In the genomic region with DNA sequence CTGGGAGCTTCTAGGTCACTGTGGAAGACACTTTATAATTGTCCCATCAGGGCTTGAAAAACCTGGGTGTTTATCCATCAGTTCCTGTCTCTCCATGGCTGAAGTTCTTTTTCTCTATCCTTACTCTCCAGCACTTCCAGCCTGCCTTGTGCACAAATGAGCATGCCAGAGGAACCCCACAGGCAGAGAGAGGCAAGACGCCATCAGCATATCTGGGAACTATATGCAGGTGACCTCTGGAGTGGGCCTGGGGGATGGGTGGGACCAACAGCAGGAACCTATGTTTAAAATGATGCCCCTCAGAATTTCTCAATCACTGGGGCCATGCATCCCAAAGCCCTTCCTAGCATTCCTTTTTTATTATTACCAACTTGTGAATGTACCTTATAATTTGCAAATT, we compare ENCODE assay signal across 2 cellular contexts.
TF ChIP-seq lines count a peak whose summit lies in the region.

No MANE protein-coding gene starts in this region.

TF ChIP-seq in GM23338, 12 proteins besides CTCF, POLR2A, EP300 and RAD21 (continues in another document):
- TF ChIP-seq, protein P1, sequence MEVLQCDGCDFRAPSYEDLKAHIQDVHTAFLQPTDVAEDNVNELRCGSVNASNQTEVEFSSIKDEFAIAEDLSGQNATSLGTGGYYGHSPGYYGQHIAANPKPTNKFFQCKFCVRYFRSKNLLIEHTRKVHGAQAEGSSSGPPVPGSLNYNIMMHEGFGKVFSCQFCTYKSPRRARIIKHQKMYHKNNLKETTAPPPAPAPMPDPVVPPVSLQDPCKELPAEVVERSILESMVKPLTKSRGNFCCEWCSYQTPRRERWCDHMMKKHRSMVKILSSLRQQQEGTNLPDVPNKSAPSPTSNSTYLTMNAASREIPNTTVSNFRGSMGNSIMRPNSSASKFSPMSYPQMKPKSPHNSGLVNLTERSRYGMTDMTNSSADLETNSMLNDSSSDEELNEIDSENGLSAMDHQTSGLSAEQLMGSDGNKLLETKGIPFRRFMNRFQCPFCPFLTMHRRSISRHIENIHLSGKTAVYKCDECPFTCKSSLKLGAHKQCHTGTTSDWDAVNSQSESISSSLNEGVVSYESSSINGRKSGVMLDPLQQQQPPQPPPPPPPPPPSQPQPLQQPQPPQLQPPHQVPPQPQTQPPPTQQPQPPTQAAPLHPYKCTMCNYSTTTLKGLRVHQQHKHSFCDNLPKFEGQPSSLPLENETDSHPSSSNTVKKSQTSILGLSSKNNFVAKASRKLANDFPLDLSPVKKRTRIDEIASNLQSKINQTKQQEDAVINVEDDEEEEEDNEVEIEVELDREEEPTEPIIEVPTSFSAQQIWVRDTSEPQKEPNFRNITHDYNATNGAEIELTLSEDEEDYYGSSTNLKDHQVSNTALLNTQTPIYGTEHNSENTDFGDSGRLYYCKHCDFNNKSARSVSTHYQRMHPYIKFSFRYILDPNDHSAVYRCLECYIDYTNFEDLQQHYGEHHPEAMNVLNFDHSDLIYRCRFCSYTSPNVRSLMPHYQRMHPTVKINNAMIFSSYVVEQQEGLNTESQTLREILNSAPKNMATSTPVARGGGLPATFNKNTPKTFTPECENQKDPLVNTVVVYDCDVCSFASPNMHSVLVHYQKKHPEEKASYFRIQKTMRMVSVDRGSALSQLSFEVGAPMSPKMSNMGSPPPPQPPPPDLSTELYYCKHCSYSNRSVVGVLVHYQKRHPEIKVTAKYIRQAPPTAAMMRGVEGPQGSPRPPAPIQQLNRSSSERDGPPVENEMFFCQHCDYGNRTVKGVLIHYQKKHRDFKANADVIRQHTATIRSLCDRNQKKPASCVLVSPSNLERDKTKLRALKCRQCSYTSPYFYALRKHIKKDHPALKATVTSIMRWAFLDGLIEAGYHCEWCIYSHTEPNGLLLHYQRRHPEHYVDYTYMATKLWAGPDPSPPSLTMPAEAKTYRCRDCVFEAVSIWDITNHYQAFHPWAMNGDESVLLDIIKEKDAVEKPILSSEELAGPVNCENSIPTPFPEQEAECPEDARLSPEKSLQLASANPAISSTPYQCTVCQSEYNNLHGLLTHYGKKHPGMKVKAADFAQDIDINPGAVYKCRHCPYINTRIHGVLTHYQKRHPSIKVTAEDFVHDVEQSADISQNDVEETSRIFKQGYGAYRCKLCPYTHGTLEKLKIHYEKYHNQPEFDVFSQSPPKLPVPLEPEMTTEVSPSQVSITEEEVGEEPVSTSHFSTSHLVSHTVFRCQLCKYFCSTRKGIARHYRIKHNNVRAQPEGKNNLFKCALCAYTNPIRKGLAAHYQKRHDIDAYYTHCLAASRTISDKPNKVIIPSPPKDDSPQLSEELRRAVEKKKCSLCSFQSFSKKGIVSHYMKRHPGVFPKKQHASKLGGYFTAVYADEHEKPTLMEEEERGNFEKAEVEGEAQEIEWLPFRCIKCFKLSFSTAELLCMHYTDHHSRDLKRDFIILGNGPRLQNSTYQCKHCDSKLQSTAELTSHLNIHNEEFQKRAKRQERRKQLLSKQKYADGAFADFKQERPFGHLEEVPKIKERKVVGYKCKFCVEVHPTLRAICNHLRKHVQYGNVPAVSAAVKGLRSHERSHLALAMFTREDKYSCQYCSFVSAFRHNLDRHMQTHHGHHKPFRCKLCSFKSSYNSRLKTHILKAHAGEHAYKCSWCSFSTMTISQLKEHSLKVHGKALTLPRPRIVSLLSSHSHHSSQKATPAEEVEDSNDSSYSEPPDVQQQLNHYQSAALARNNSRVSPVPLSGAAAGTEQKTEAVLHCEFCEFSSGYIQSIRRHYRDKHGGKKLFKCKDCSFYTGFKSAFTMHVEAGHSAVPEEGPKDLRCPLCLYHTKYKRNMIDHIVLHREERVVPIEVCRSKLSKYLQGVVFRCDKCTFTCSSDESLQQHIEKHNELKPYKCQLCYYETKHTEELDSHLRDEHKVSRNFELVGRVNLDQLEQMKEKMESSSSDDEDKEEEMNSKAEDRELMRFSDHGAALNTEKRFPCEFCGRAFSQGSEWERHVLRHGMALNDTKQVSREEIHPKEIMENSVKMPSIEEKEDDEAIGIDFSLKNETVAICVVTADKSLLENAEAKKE (CRISPR knock-in tag; IDR thresholded peaks at IDR 0.05): no peak
- no peak for TF ChIP-seq POLR2AphosphoS5 (IDR thresholded peaks at IDR 0.05; ENCODE audit: low read depth)
- TF ChIP-seq ZNF114 (CRISPR knock-in tag; IDR thresholded peaks at IDR 0.05): no peak
- no peak for TF ChIP-seq EZH2 (IDR thresholded peaks at IDR 0.05; ENCODE audit: low read depth, unreplicated experiment)
- TF ChIP-seq, protein P2, sequence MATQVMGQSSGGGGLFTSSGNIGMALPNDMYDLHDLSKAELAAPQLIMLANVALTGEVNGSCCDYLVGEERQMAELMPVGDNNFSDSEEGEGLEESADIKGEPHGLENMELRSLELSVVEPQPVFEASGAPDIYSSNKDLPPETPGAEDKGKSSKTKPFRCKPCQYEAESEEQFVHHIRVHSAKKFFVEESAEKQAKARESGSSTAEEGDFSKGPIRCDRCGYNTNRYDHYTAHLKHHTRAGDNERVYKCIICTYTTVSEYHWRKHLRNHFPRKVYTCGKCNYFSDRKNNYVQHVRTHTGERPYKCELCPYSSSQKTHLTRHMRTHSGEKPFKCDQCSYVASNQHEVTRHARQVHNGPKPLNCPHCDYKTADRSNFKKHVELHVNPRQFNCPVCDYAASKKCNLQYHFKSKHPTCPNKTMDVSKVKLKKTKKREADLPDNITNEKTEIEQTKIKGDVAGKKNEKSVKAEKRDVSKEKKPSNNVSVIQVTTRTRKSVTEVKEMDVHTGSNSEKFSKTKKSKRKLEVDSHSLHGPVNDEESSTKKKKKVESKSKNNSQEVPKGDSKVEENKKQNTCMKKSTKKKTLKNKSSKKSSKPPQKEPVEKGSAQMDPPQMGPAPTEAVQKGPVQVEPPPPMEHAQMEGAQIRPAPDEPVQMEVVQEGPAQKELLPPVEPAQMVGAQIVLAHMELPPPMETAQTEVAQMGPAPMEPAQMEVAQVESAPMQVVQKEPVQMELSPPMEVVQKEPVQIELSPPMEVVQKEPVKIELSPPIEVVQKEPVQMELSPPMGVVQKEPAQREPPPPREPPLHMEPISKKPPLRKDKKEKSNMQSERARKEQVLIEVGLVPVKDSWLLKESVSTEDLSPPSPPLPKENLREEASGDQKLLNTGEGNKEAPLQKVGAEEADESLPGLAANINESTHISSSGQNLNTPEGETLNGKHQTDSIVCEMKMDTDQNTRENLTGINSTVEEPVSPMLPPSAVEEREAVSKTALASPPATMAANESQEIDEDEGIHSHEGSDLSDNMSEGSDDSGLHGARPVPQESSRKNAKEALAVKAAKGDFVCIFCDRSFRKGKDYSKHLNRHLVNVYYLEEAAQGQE (IDR thresholded peaks at IDR 0.05; ENCODE audit: unreplicated experiment): no peak
- no peak for TF ChIP-seq JUNB (IDR thresholded peaks at IDR 0.05; ENCODE audit: unreplicated experiment)
- no peak for TF ChIP-seq NANOG (IDR thresholded peaks at IDR 0.05; ENCODE audit: borderline replicate concordance)
- TF ChIP-seq, protein P3, sequence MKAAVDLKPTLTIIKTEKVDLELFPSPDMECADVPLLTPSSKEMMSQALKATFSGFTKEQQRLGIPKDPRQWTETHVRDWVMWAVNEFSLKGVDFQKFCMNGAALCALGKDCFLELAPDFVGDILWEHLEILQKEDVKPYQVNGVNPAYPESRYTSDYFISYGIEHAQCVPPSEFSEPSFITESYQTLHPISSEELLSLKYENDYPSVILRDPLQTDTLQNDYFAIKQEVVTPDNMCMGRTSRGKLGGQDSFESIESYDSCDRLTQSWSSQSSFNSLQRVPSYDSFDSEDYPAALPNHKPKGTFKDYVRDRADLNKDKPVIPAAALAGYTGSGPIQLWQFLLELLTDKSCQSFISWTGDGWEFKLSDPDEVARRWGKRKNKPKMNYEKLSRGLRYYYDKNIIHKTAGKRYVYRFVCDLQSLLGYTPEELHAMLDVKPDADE (IDR thresholded peaks at IDR 0.05): no peak
- TF ChIP-seq EZH2phosphoT487 (IDR thresholded peaks at IDR 0.05; ENCODE audit: unreplicated experiment): no peak
- TF ChIP-seq CREB1 (CRISPR knock-in tag; IDR thresholded peaks at IDR 0.05; ENCODE audit: low read depth): no peak

TF ChIP-seq in WTC11, 78 proteins besides CTCF, POLR2A, EP300 and RAD21 (continued from another document):
- TF ChIP-seq, protein P4, sequence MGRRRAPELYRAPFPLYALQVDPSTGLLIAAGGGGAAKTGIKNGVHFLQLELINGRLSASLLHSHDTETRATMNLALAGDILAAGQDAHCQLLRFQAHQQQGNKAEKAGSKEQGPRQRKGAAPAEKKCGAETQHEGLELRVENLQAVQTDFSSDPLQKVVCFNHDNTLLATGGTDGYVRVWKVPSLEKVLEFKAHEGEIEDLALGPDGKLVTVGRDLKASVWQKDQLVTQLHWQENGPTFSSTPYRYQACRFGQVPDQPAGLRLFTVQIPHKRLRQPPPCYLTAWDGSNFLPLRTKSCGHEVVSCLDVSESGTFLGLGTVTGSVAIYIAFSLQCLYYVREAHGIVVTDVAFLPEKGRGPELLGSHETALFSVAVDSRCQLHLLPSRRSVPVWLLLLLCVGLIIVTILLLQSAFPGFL (CRISPR knock-in tag; IDR thresholded peaks at IDR 0.05; ENCODE audit: borderline replicate concordance): no peak
TF ChIP-seq in WTC11: peak in this region for 0.
